1 cellular context compared by ENCODE assay signal in genomic region chr18:74785632-74786031, GRCh38.
TF ChIP-seq lines count a peak whose summit lies in the region.

No MANE protein-coding gene starts in this region.

TF ChIP-seq in SK-N-SH, 30 proteins besides CTCF, POLR2A, EP300 and RAD21:
- TF ChIP-seq TEAD4 (IDR thresholded peaks at IDR 0.05; ENCODE audit: borderline replicate concordance, insufficient read depth), result no peak
- TF ChIP-seq TCF12 (IDR thresholded peaks at IDR 0.05), result peak; percentile 62; the same call in 1 of the 2 replicates
